26 cellular contexts compared by ENCODE assay signal in the genomic region with DNA sequence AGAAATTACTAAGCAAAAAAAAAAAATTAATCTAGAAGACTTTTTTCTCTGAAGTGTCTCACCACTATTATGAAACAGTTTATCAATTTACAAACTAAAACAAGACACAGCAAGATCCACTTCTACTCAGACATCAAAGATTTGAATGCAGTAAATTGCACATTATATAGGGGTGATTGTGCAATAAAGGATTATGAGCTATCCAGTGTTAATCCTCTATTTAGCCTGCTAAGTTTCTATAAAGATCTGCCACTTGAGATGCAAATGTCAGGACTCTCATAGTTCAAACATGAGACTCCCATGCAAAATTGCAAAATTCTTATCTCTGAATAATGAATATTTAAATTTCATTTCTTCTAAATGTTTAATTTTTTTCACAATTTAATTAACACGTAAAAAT. TPM values are rescaled to one million over a fixed set of nuclear protein-coding genes. Genes with fewer than 3 reads are reported as not detected.
"Had no signal": no experiment of that assay in that cellular context is flagged by ENCODE, and none has a peak within 500 bp of the region (broad histone marks: within the 10 kb centered on the region; RNA-seq: fewer than 3 reads in every experiment).

No MANE protein-coding gene starts in this region.

- H3K27me3 Mint-ChIP-seq: activated naive CD8-positive, alpha-beta T cell treated with anti-CD3 and anti-CD28 coated beads for 36 hours; dendritic cell treated with granulocyte-macrophage colony-stimulating factor and Interleukin-4, amounts not matched to agents 40 ng/mL and 50 ng/mL, for 4 days; effector memory CD8-positive, alpha-beta T cell; memory B cell had no signal

- H3K27ac ChIP-seq: body of pancreas, hepatocyte, left lung, neutrophil, parathyroid adenoma, skin epidermis had no signal

- H3K4me1 Mint-ChIP-seq: activated naive CD8-positive, alpha-beta T cell treated with anti-CD3 and anti-CD28 coated beads for 36 hours; memory B cell; natural killer cell had no signal

- H2AFZ ChIP-seq: hepatocyte, parathyroid adenoma had no signal

- H3K9me3 Mint-ChIP-seq: dendritic cell treated with granulocyte-macrophage colony-stimulating factor and Interleukin-4, amounts not matched to agents 40 ng/mL and 50 ng/mL, for 4 days had no signal

- H3K36me3 ChIP-seq: left lung, neutrophil had no signal

- H3K4me2 ChIP-seq: hepatocyte had no signal

- H3K79me2 ChIP-seq: hepatocyte, parathyroid adenoma had no signal

- H3K27ac Mint-ChIP-seq: activated naive CD8-positive, alpha-beta T cell treated with anti-CD3 and anti-CD28 coated beads for 36 hours; dendritic cell treated with granulocyte-macrophage colony-stimulating factor and Interleukin-4, amounts not matched to agents 40 ng/mL and 50 ng/mL, for 4 days; effector memory CD8-positive, alpha-beta T cell; memory B cell; natural killer cell had no signal

- H3K4me3 ChIP-seq: body of pancreas, hepatocyte, left lung, skin epidermis had no signal

- H3K4me1 ChIP-seq: body of pancreas, left lung, parathyroid adenoma had no signal

- H3K9me3 ChIP-seq: body of pancreas, left lung, neutrophil had no signal

- DNase-seq: activated CD4-positive, alpha-beta T cell treated with anti-CD3 and anti-CD28 coated beads, Interleukin-2, amount 50 U/mL, for 1 hour; activated CD8-positive, alpha-beta memory T cell treated with anti-CD3 and anti-CD28 coated beads for 24 hours; activated gamma-delta T cell treated with Interleukin-2 at 50 U/mL for 16 hours; activated naive CD8-positive, alpha-beta T cell treated with anti-CD3 and anti-CD28 coated beads for 36 hours; amygdala; body of pancreas; cerebellar nuclear complex; effector memory CD8-positive, alpha-beta T cell; islet precursor cell; left lung; natural killer cell; stimulated activated CD4-positive, alpha-beta T cell treated with anti-CD3 and anti-CD28 coated beads, Interleukin-4, amount 100 ng/mL, for 24 hours; stimulated activated CD8-positive, alpha-beta memory T cell treated with anti-CD3 and anti-CD28 coated beads, Interleukin-4, amount 100 ng/mL, for 48 hours; stimulated activated naive CD8-positive, alpha-beta T cell treated with anti-CD3 and anti-CD28 coated beads, Interleukin-15, Interleukin-2, amounts not matched to agents 100 U/mL and 50 U/mL, for 24 hours; trophoblast cell had no signal

- ATAC-seq: activated CD4-positive, CD25-positive, alpha-beta regulatory T cell treated with anti-CD3 and anti-CD28 coated beads, Interleukin-2, amount 50 U/mL, for 24 hours; body of pancreas; effector memory CD8-positive, alpha-beta T cell; left lung; natural killer cell; stimulated activated naive CD8-positive, alpha-beta T cell treated with anti-CD3 and anti-CD28 coated beads, Interleukin-15, Interleukin-2, amounts not matched to agents 100 U/mL and 50 U/mL, for 24 hours had no signal

- H3K36me3 Mint-ChIP-seq: activated naive CD8-positive, alpha-beta T cell treated with anti-CD3 and anti-CD28 coated beads for 36 hours; memory B cell had no signal

- H3K4me3 Mint-ChIP-seq: activated naive CD8-positive, alpha-beta T cell treated with anti-CD3 and anti-CD28 coated beads for 36 hours; dendritic cell treated with granulocyte-macrophage colony-stimulating factor and Interleukin-4, amounts not matched to agents 40 ng/mL and 50 ng/mL, for 4 days; effector memory CD8-positive, alpha-beta T cell; memory B cell; natural killer cell had no signal

- H3K9ac ChIP-seq: parathyroid adenoma had no signal

- H3K27me3 ChIP-seq: body of pancreas, hepatocyte, left lung, neutrophil had no signal

RNA-seq across cellular contexts. Expression of gene TECRL, which starts 2.2 kb away (rescaled TPM):
- total RNA-seq: activated naive CD8-positive, alpha-beta T cell treated with anti-CD3 and anti-CD28 coated beads for 36 hours; body of pancreas; epithelial cell of proximal tubule; mucosa of gallbladder; natural killer cell; renal cortical epithelial cell; T-helper 2 cell treated with Interferon-gamma antibody and Interleukin-4, amounts not matched to agents 100 ng/mL and 5 ng/mL, for 36 hours had no signal
